In genomic region chr11:61293869-61294716, GRCh38 we compare ENCODE assay signal across 8 cellular contexts. TPM values are rescaled to one million over a fixed set of nuclear protein-coding genes. Genes with fewer than 3 reads are reported as not detected.
DNase-seq lines count a peak whose midpoint lies in the region; ATAC-seq and TF ChIP-seq lines count a peak whose summit lies in the region.

No MANE protein-coding gene starts in this region.

- POLR2A ChIA-PET in CD8-positive, alpha-beta memory T cell (lab: Charles Lee) = interaction anchor here (0.6 to 0.9 kb wide), 3 partner anchors 11 to 39 kb away, joined by 3 to 5 read pairs (median 5); partner anchors contain the start of genes DDB1 and TKFC

- H3K27me3 ChIP-seq in CD8-positive, alpha-beta memory T cell (ENCODE audit: insufficient read depth, low read length, poor library complexity, severe bottlenecking) = peaks cover 4% of the 10 kb centered on the region
- H3K27me3 ChIP-seq in RWPE2 (ENCODE audit: insufficient read depth, poor library complexity, severe bottlenecking) (peaks cover 11% of the 10 kb centered on the region), kidney epithelial cell (ENCODE audit: control insufficient read depth, insufficient read depth, low read length) (peaks cover 14% of the 10 kb centered on the region)

- no peaks in the 10 kb centered on the region for H3K9me3 ChIP-seq in CD8-positive, alpha-beta memory T cell (ENCODE audit: low read length)
- H3K9me3 ChIP-seq in RWPE2 (ENCODE audit: severe bottlenecking) = no peaks in the 10 kb centered on the region

- H3K4me3 ChIP-seq in CD8-positive, alpha-beta memory T cell (ENCODE audit: low read length) = peak overlapping the region; percentile 43
- H3K4me3 ChIP-seq in RWPE2 (ENCODE audit: severe bottlenecking) (peak overlapping the region; percentile 26), kidney epithelial cell (ENCODE audit: low read depth, low read length) (peak overlapping the region; percentile 36)

- CTCF ChIA-PET in CD8-positive, alpha-beta memory T cell (lab: Charles Lee) = interaction anchor here (0.9 to 1.4 kb wide), 3 partner anchors 21 to 42 kb away, joined by 3 to 4 read pairs (median 3); no protein-coding TSS in a partner anchor

- H3K27me3 Mint-ChIP-seq in CD8-positive, alpha-beta memory T cell = peaks cover 13 to 14% of the 10 kb centered on the region in 2 donors

- no peaks in the 10 kb centered on the region for H3K9me3 Mint-ChIP-seq in CD8-positive, alpha-beta memory T cell

- no peak for TF ChIP-seq CTCF in RWPE2 (IDR thresholded peaks at IDR 0.05; ENCODE audit: poor library complexity, severe bottlenecking)
- no peak for TF ChIP-seq CTCF in kidney epithelial cell (IDR thresholded peaks at IDR 0.05; ENCODE audit: insufficient read depth, low read length, poor library complexity, severe bottlenecking)

- H3K36me3 Mint-ChIP-seq in CD8-positive, alpha-beta memory T cell = peaks cover 2 to 15% (median 4%) of the 10 kb centered on the region in 3 donors

- peak; percentile 32 for ATAC-seq in GM19324 (IDR thresholded peaks at IDR 0.05; ENCODE audit: low FRiP score, unreplicated experiment)
- ATAC-seq in HG03442 (IDR thresholded peaks at IDR 0.05; ENCODE audit: unreplicated experiment) = peak; percentile 25
- ATAC-seq in RWPE2 (ENCODE audit: low read depth) = peak; percentile 49

- H3K4me1 ChIP-seq in CD8-positive, alpha-beta memory T cell (ENCODE audit: insufficient read depth, low read length) = peaks cover 18% of the 10 kb centered on the region
- H3K4me1 ChIP-seq in RWPE2 (ENCODE audit: insufficient read depth, poor library complexity, severe bottlenecking) = peaks cover 15% of the 10 kb centered on the region

- H3K27ac ChIP-seq in CD8-positive, alpha-beta memory T cell (ENCODE audit: low read depth, low read length) = no peak overlapping the region
- H3K27ac ChIP-seq in RWPE2 (ENCODE audit: poor library complexity, severe bottlenecking) = no peak overlapping the region

- DNase-seq in CD8-positive, alpha-beta memory T cell = peak in 3 of 5 donors; percentile 2 to 55 (median 15)
- DNase-seq in RWPE2 (ENCODE audit: low spot score) (no peak), brain pericyte (ENCODE audit: low read depth, low spot score) (peak; percentile 41), kidney epithelial cell (ENCODE audit: low read depth) (no peak), globus pallidus (ENCODE audit: low spot score) (no peak)
- peak; percentile 44 for DNase-seq in stimulated activated CD4-positive, alpha-beta T cell treated with anti-CD3 and anti-CD28 coated beads, Interleukin-2, amount 100 ng/mL, for 4 hours (ENCODE audit: low read depth)

- H3K27ac Mint-ChIP-seq in CD8-positive, alpha-beta memory T cell = peak overlapping the region in 2 of 8 donors; percentile 61 to 83

- peak overlapping the region; percentile 62 to 85 (median 77) for H3K4me3 Mint-ChIP-seq in CD8-positive, alpha-beta memory T cell

- H3K4me1 Mint-ChIP-seq in CD8-positive, alpha-beta memory T cell = peaks cover 27 to 37% (median 34%) of the 10 kb centered on the region in 3 donors

- H3K36me3 ChIP-seq in CD8-positive, alpha-beta memory T cell (ENCODE audit: insufficient read depth, low read length) = no peaks in the 10 kb centered on the region
- H3K36me3 ChIP-seq in RWPE2 (ENCODE audit: low read depth) = peaks cover 4% of the 10 kb centered on the region; the same call in 1 of the 2 replicates
- H3K36me3 ChIP-seq in kidney epithelial cell (ENCODE audit: control insufficient read depth, insufficient read depth, low read length) = no peaks in the 10 kb centered on the region

RNA-seq across cellular contexts. Expression of gene VWCE, which starts 1.0 kb away (rescaled TPM):
- 10 to 100 TPM; 11.3 to 12.4 TPM for total RNA-seq in CD8-positive, alpha-beta memory T cell
- polyA plus RNA-seq in CD8-positive, alpha-beta memory T cell = not detected
- 4.2 and 8.3 TPM in 2 replicates for total RNA-seq in kidney epithelial cell

RNA-seq across cellular contexts. Expression of gene DDB1, which starts 38.8 kb away (rescaled TPM):
- total RNA-seq in CD8-positive, alpha-beta memory T cell = 100 to 1,000 TPM; 302 to 307 TPM
- polyA plus RNA-seq in CD8-positive, alpha-beta memory T cell = 120 TPM
- 163 and 165 TPM in 2 replicates for total RNA-seq in kidney epithelial cell

RNA-seq across cellular contexts. Expression of gene TKFC, which starts 38.9 kb away (rescaled TPM):
- total RNA-seq in CD8-positive, alpha-beta memory T cell = 10 to 100 TPM; 66.8 to 72.4 TPM
- 31.8 TPM for polyA plus RNA-seq in CD8-positive, alpha-beta memory T cell
- 35.2 and 58.8 TPM in 2 replicates for total RNA-seq in kidney epithelial cell

RNA-seq across cellular contexts. Expression of gene PGA5, which starts 53.1 kb away (rescaled TPM):
- not detected for total RNA-seq in CD8-positive, alpha-beta memory T cell
- polyA plus RNA-seq in CD8-positive, alpha-beta memory T cell = not detected
- not detected in 2 replicates for total RNA-seq in kidney epithelial cell

Comparison
In these comparisons a context has a peak if more than half of its experiments do, and no peak if none do; other contexts are left out.
1. DNase-seq: peak in CD8-positive, alpha-beta memory T cell (3 of 5), brain pericyte (single experiment) and stimulated activated CD4-positive, alpha-beta T cell treated with anti-CD3 and anti-CD28 coated beads, Interleukin-2, amount 100 ng/mL, for 4 hours (single experiment); none in RWPE2 (single experiment), kidney epithelial cell (single experiment) and globus pallidus (single experiment).
2. Peak in every context shown above with its lines, with median percentiles within 50 percentile points of each other: H3K4me3 ChIP-seq and ATAC-seq.